In the genomic region with DNA sequence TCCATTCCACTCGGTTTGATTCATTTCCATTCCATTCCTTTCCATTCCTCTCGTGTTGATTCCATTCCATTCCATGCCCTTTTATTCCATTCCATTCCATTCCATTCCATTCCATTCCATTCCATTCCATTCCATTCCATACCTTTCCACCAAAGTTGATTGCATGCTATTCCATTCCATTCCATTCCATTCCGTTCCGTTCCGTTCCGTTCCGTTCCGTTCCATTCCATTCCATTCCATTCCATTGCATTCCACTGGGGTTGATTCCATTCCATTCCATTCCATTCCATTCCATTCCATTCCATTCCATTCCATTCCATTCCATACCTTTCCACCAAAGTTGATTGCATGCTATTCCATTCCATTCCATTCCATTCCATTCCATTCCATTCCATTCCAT, we compare ENCODE assay signal across 8 cellular contexts.
DNase-seq lines count a peak whose midpoint lies in the region; ATAC-seq, FAIRE-seq and TF ChIP-seq lines count a peak whose summit lies in the region.
"Not testable (repeated sequence)": the region's sequence is repeated elsewhere in the genome, so short reads cannot be mapped to it uniquely, and the experiment has no call there.

No MANE protein-coding gene starts in this region.

- H3K4me1 Mint-ChIP-seq in activated CD4-positive, alpha-beta T cell treated with anti-CD3 and anti-CD28 coated beads, Interleukin-2, amount 10 ng/mL, durations not matched to agents 24 days and 14 days, result not testable (repeated sequence)

- not testable (repeated sequence) for H3K27me3 ChIP-seq in body of pancreas; heart right ventricle; pancreas; stomach; aorta (ENCODE audit: control insufficient read depth in 1 of 2, insufficient read depth in 2 of 2, low read length in 1 of 2)

- not testable (repeated sequence) for H3K36me3 ChIP-seq in body of pancreas (replicated peaks in 1 of 2; ENCODE audit: insufficient read depth in 1 of 2, low read depth in 2 of 2); heart right ventricle; pancreas; stomach; aorta (ENCODE audit: control insufficient read depth in 1 of 2, insufficient read depth in 2 of 2, low read length in 1 of 2)

- not testable (repeated sequence) for H3K4me1 ChIP-seq in body of pancreas; heart right ventricle; pancreas; stomach; aorta (ENCODE audit: control insufficient read depth in 1 of 2, insufficient read depth in 2 of 2, low read length in 2 of 2)

- not testable (repeated sequence) for H3K4me3 Mint-ChIP-seq in activated CD4-positive, alpha-beta T cell treated with anti-CD3 and anti-CD28 coated beads, Interleukin-2, amount 10 ng/mL, durations not matched to agents 24 days and 14 days

- not testable (repeated sequence) for TF ChIP-seq CTCF in body of pancreas (IDR thresholded peaks at IDR 0.05); heart right ventricle (IDR thresholded peaks at IDR 0.05); lower leg skin (IDR thresholded peaks at IDR 0.05); pancreas (IDR thresholded peaks at IDR 0.05); stomach (IDR thresholded peaks at IDR 0.05)

- H3K9me3 ChIP-seq in body of pancreas; pancreas; aorta (ENCODE audit: control insufficient read depth, low read length): not testable (repeated sequence)
- H3K9me3 ChIP-seq in heart right ventricle (peaks cover 0 to 32% (median 3%) of the 10 kb centered on the region in 11 donors), stomach (peaks cover 0 to 13% (median 6%) of the 10 kb centered on the region in 4 donors)

- peaks cover 26% of the 10 kb centered on the region for H3K36me3 Mint-ChIP-seq in activated CD4-positive, alpha-beta T cell treated with anti-CD3 and anti-CD28 coated beads, Interleukin-2, amount 10 ng/mL, durations not matched to agents 24 days and 14 days (ENCODE audit: low read depth)

- peaks cover 30% of the 10 kb centered on the region for H3K9me3 Mint-ChIP-seq in activated CD4-positive, alpha-beta T cell treated with anti-CD3 and anti-CD28 coated beads, Interleukin-2, amount 10 ng/mL, durations not matched to agents 24 days and 14 days

- WGBS in body of pancreas, 2 donors, result 2 to 56% methylated on average over 6 to 8 of the region's 8 CpGs
- 25 to 41% methylated on average over 7 to 8 of the region's 8 CpGs for WGBS in heart right ventricle, 2 donors
- 12 to 47% methylated on average over 7 to 8 of the region's 8 CpGs for WGBS in lower leg skin, 2 donors
- WGBS in pancreas, 2 donors, result 34 to 35% methylated on average over 8 of the region's 8 CpGs
- WGBS in stomach, 5 donors, result 15 to 50% (median 40%) methylated on average over 4 to 8 of the region's 8 CpGs
- 42 to 43% methylated on average over 7 to 8 of the region's 8 CpGs for WGBS in aorta, 2 donors

- H3K27ac Mint-ChIP-seq in activated CD4-positive, alpha-beta T cell treated with anti-CD3 and anti-CD28 coated beads, Interleukin-2, amount 10 ng/mL, durations not matched to agents 24 days and 14 days, result not testable (repeated sequence)

- not testable (repeated sequence) for H3K27me3 Mint-ChIP-seq in activated CD4-positive, alpha-beta T cell treated with anti-CD3 and anti-CD28 coated beads, Interleukin-2, amount 10 ng/mL, durations not matched to agents 24 days and 14 days

- not testable (repeated sequence) for TF ChIP-seq POLR2A in body of pancreas (IDR thresholded peaks at IDR 0.05); lower leg skin (IDR thresholded peaks at IDR 0.05); stomach (IDR thresholded peaks at IDR 0.05)

- DNase-seq in activated CD4-positive, alpha-beta T cell treated with anti-CD3 and anti-CD28 coated beads, Interleukin-2, amount 10 ng/mL, durations not matched to agents 24 days and 14 days, result peak; percentile 57
- DNase-seq in activated T-helper 1 cell treated with Interleukin-2 at 50 U/mL for 16 hours (ENCODE audit: low read depth), result peak; percentile 1
- DNase-seq in body of pancreas, result peak; percentile 15 to 32 (median 28)
- DNase-seq in heart right ventricle, result peak; percentile 33 to 35
- DNase-seq in lower leg skin (ENCODE audit: low spot score in 2 of 2), result peak; percentile 74 to 84
- DNase-seq in pancreas, result peak in 4 of 6 donors; percentile 28 to 80 (median 52)
- peak; percentile 79 for DNase-seq in stomach
- DNase-seq in aorta, result peak; percentile 67 to 91

- intact Hi-C loops in activated CD4-positive, alpha-beta T cell treated with anti-CD3 and anti-CD28 coated beads, Interleukin-2, amount 10 ng/mL, durations not matched to agents 24 days and 14 days (cut with micrococcal nuclease); body of pancreas (cut with DNase I); heart right ventricle (cut with DNase I); lower leg skin (cut with DNase I; ENCODE audit: low total_unique reads); pancreas (cut with DNase I); stomach (cut with DNase I; ENCODE audit: low total_unique reads); aorta (cut with DNase I): not testable (repeated sequence)

- H3K27ac ChIP-seq in body of pancreas; heart right ventricle; pancreas; stomach; aorta (ENCODE audit: low read depth in 1 of 2, low read length in 2 of 2): not testable (repeated sequence)

- not testable (repeated sequence) for FAIRE-seq in pancreas (lab: Jason Lieb, UNC)

- not testable (repeated sequence) for H3K4me3 ChIP-seq in body of pancreas; heart right ventricle; lower leg skin (ENCODE audit: low read depth, poor library complexity, severe bottlenecking); pancreas; stomach; aorta (ENCODE audit: low read length in 2 of 2)

- TF ChIP-seq EP300 in stomach (IDR thresholded peaks at IDR 0.05), result not testable (repeated sequence)

- ATAC-seq in body of pancreas, pancreas: not testable (repeated sequence)
- ATAC-seq in heart right ventricle, result peak in 1 of 8 donors; percentile 28
- peak; percentile 37 for ATAC-seq in aorta (ENCODE audit: low FRiP score)

Comparison
In these comparisons a context has a peak if more than half of its experiments do, and no peak if none do; other contexts are left out.
1. DNase-seq: peak in every context shown above with its lines; median percentile 79 in lower leg skin; 79 in stomach; 79 in aorta; 57 in activated CD4-positive, alpha-beta T cell treated with anti-CD3 and anti-CD28 coated beads, Interleukin-2, amount 10 ng/mL, durations not matched to agents 24 days and 14 days; 52 in pancreas; 34 in heart right ventricle; 28 in body of pancreas; 1 in activated T-helper 1 cell treated with Interleukin-2 at 50 U/mL for 16 hours.